Comparison of ENCODE assay signal across 1 cellular context in genomic region chr15:57554821-57555185, GRCh38.
TF ChIP-seq lines count a peak whose summit lies in the region.

No MANE protein-coding gene starts in this region.

TF ChIP-seq in IMR-90, 13 proteins besides CTCF, POLR2A, EP300 and RAD21:
- TF ChIP-seq MAFK (IDR thresholded peaks at IDR 0.05; ENCODE audit: low read depth, low read length) (no peak), CEBPB (IDR thresholded peaks at IDR 0.05; ENCODE audit: low read depth, low read length) (no peak), NFE2L2 (IDR thresholded peaks at IDR 0.05; ENCODE audit: low read depth, low read length) (no peak), MXI1 (IDR thresholded peaks at IDR 0.05; ENCODE audit: borderline replicate concordance, low read depth, low read length) (no peak), FOS (IDR thresholded peaks at IDR 0.05; ENCODE audit: low read depth, low read length) (no peak), BHLHE40 (IDR thresholded peaks at IDR 0.05; ENCODE audit: low read depth, low read length) (no peak), MAZ (IDR thresholded peaks at IDR 0.05; ENCODE audit: borderline replicate concordance, low read depth, low read length) (no peak), USF2 (IDR thresholded peaks at IDR 0.05; ENCODE audit: low read depth, low read length) (no peak), CHD1 (IDR thresholded peaks at IDR 0.05; ENCODE audit: low read depth, low read length) (no peak), RFX5 (IDR thresholded peaks at IDR 0.05; ENCODE audit: low read depth, low read length) (no peak), RCOR1 (IDR thresholded peaks at IDR 0.05; ENCODE audit: insufficient replicate concordance, low read length) (no peak)
- TF ChIP-seq, protein P1, sequence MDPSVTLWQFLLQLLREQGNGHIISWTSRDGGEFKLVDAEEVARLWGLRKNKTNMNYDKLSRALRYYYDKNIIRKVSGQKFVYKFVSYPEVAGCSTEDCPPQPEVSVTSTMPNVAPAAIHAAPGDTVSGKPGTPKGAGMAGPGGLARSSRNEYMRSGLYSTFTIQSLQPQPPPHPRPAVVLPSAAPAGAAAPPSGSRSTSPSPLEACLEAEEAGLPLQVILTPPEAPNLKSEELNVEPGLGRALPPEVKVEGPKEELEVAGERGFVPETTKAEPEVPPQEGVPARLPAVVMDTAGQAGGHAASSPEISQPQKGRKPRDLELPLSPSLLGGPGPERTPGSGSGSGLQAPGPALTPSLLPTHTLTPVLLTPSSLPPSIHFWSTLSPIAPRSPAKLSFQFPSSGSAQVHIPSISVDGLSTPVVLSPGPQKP (IDR thresholded peaks at IDR 0.05; ENCODE audit: borderline replicate concordance, low read depth, low read length) = no peak
